ENCODE assay signal across 17 cellular contexts in the genomic region with DNA sequence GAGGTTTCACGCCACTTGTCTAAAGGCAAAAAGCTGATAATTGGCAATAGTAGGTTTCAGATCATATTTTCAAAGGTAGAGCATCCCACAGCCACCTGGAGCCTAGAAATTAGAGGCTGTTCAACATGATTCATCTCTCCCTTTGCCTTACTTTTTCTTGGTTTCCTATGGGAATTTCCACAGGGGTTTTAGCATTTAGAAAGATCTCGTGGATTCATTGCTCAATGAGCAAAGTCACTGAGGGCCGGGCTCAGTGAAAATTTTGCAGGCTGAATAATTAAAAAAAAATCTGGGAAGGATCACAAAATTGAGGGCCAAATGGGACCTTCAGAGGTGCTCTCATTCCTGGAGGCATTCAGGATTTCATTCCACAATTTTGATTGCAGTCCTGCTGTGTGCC.
A peak's percentile ranks its signal among the peaks of the same experiment; 100 is the strongest.
DNase-seq lines count a peak whose midpoint lies in the region; ATAC-seq and TF ChIP-seq lines count a peak whose summit lies in the region.
"Had no signal": no experiment of that assay in that cellular context is flagged by ENCODE, and none has a peak within 500 bp of the region (broad histone marks: within the 10 kb centered on the region; RNA-seq: fewer than 3 reads in every experiment).

No MANE protein-coding gene starts in this region.

- ATAC-seq in Right ventricle myocardium superior (ENCODE audit: poor library complexity) (peak; percentile 30), heart left ventricle (peak in 1 of 4 donors; percentile 19), gastrocnemius medialis (peak; percentile 40 to 58), GM19395 (IDR thresholded peaks at IDR 0.05; ENCODE audit: unreplicated experiment) (no peak)
- ATAC-seq in activated CD8-positive, alpha-beta memory T cell treated with anti-CD3 and anti-CD28 coated beads, Interleukin-2, amount 10 ng/mL, durations not matched to agents 7 days and 5 days = no peak
- ATAC-seq in activated naive CD4-positive, alpha-beta T cell treated with anti-CD3 and anti-CD28 coated beads, Interleukin-2, amount 50 U/mL, for 72 hours = no peak
- ATAC-seq: GM23338, Panc1 had no signal

- CTCF ChIA-PET in activated CD8-positive, alpha-beta memory T cell treated with anti-CD3 and anti-CD28 coated beads, Interleukin-2, amount 10 ng/mL, durations not matched to agents 7 days and 5 days (lab: Charles Lee) = no interaction called here

- H3K9me3 Mint-ChIP-seq in activated CD8-positive, alpha-beta memory T cell treated with anti-CD3 and anti-CD28 coated beads, Interleukin-2, amount 10 ng/mL, durations not matched to agents 7 days and 5 days (ENCODE audit: low read depth) = no peaks in the 10 kb centered on the region
- H3K9me3 Mint-ChIP-seq in activated naive CD4-positive, alpha-beta T cell treated with anti-CD3 and anti-CD28 coated beads, Interleukin-2, amount 50 U/mL, for 72 hours = no peaks in the 10 kb centered on the region
- H3K9me3 Mint-ChIP-seq: GM23338 had no signal

- H3K4me3 ChIP-seq in heart left ventricle (no peak overlapping the region), gastrocnemius medialis (no peak overlapping the region), vagina (no peak overlapping the region)
- H3K4me3 ChIP-seq: BLaER1 treated with 17β-estradiol and CSF1 and Interleukin-3, amounts not matched to agents 10 nM and 100 nM; GM23338 had no signal

- no peaks in the 10 kb centered on the region for H3K27me3 Mint-ChIP-seq in activated CD8-positive, alpha-beta memory T cell treated with anti-CD3 and anti-CD28 coated beads, Interleukin-2, amount 10 ng/mL, durations not matched to agents 7 days and 5 days

- H3K27me3 ChIP-seq in heart left ventricle (no peaks in the 10 kb centered on the region), gastrocnemius medialis (peaks cover 0 to 2% (median 0%) of the 10 kb centered on the region in 3 donors), vagina (no peaks in the 10 kb centered on the region)
- H3K27me3 ChIP-seq: BLaER1 treated with 17β-estradiol and CSF1 and Interleukin-3, amounts not matched to agents 10 nM and 100 nM had no signal

- H3K4me3 Mint-ChIP-seq in activated CD8-positive, alpha-beta memory T cell treated with anti-CD3 and anti-CD28 coated beads, Interleukin-2, amount 10 ng/mL, durations not matched to agents 7 days and 5 days = no peak overlapping the region
- H3K4me3 Mint-ChIP-seq: GM23338 had no signal

- in situ Hi-C loops in gastrocnemius medialis (cut with MboI; ENCODE audit: low sequenced_read_pairs in 4 of 4) = no loop called here

- H3K9me3 ChIP-seq in heart left ventricle (no peaks in the 10 kb centered on the region), gastrocnemius medialis (no peaks in the 10 kb centered on the region), vagina (no peaks in the 10 kb centered on the region)
- H3K9me3 ChIP-seq: BLaER1 treated with 17β-estradiol and CSF1 and Interleukin-3, amounts not matched to agents 10 nM and 100 nM had no signal

- no peaks in the 10 kb centered on the region for H3K4me1 Mint-ChIP-seq in activated CD8-positive, alpha-beta memory T cell treated with anti-CD3 and anti-CD28 coated beads, Interleukin-2, amount 10 ng/mL, durations not matched to agents 7 days and 5 days

- no peak overlapping the region for H3K27ac Mint-ChIP-seq in activated CD8-positive, alpha-beta memory T cell treated with anti-CD3 and anti-CD28 coated beads, Interleukin-2, amount 10 ng/mL, durations not matched to agents 7 days and 5 days
- H3K27ac Mint-ChIP-seq in activated naive CD4-positive, alpha-beta T cell treated with anti-CD3 and anti-CD28 coated beads, Interleukin-2, amount 50 U/mL, for 72 hours = no peak overlapping the region
- H3K27ac Mint-ChIP-seq: GM23338 had no signal

- intact Hi-C loops in Right ventricle myocardium superior (cut with DNase I) (no loop called here), cardiac septum (cut with DNase I) (no loop called here), heart left ventricle (cut with DNase I) (loop anchor here in 2 of 10 donors (5.0 to 10.0 kb wide), 3 partner anchors 194 to 224 kb away; no protein-coding TSS in a partner anchor), gastrocnemius medialis (cut with DNase I; ENCODE audit: low total_unique reads) (no loop called here), vagina (cut with DNase I) (no loop called here)

- TF ChIP-seq POLR2A in heart left ventricle (IDR thresholded peaks at IDR 0.05) = no peak
- no peak for TF ChIP-seq POLR2A in gastrocnemius medialis (IDR thresholded peaks at IDR 0.05)
- TF ChIP-seq POLR2A in vagina (IDR thresholded peaks at IDR 0.05) = no peak

- peak overlapping the region in 10 of 12 donors; percentile 42 to 78 (median 65) for H3K27ac ChIP-seq in heart left ventricle
- peak overlapping the region; percentile 52 to 68 (median 56) for H3K27ac ChIP-seq in gastrocnemius medialis
- peak overlapping the region; percentile 80 for H3K27ac ChIP-seq in vagina
- H3K27ac ChIP-seq: BLaER1 treated with 17β-estradiol and CSF1 and Interleukin-3, amounts not matched to agents 10 nM and 100 nM; KMS-11 had no signal

- TF ChIP-seq CTCF in heart left ventricle (IDR thresholded peaks at IDR 0.05) (no peak), gastrocnemius medialis (IDR thresholded peaks at IDR 0.05 in 4 of 5, conservative IDR thresholded peaks at IDR 0.05 in 1 of 5) (no peak), vagina (IDR thresholded peaks at IDR 0.05) (no peak)

- DNase-seq in Right ventricle myocardium superior (no peak), cardiac septum (ENCODE audit: low spot score) (no peak), heart left ventricle (no peak), gastrocnemius medialis (no peak), vagina (ENCODE audit: extremely low spot score in 2 of 2) (no peak)
- no peak for DNase-seq in activated CD8-positive, alpha-beta memory T cell treated with anti-CD3 and anti-CD28 coated beads, Interleukin-2, amount 10 ng/mL, durations not matched to agents 7 days and 5 days
- no peak for DNase-seq in activated naive CD4-positive, alpha-beta T cell treated with anti-CD3 and anti-CD28 coated beads, Interleukin-2, amount 50 U/mL, for 72 hours (ENCODE audit: low spot score in 2 of 2)
- DNase-seq: 8988T, DMS 273 treated with DMSO at 0.1 percent for 48 hours, NCI-H1105, NCI-H187, NCI-H446 had no signal

- peaks cover 0 to 27% (median 3%) of the 10 kb centered on the region in 12 donors for H3K4me1 ChIP-seq in heart left ventricle
- H3K4me1 ChIP-seq in gastrocnemius medialis = peaks cover 3 to 4% of the 10 kb centered on the region in 2 donors
- H3K4me1 ChIP-seq in vagina = peaks cover 51% of the 10 kb centered on the region

- WGBS in heart left ventricle, 4 donors = 82 to 95% (median 86%) methylated on average over 3 of the region's 3 CpGs

- no peaks in the 10 kb centered on the region for H3K36me3 ChIP-seq in heart left ventricle
- no peaks in the 10 kb centered on the region for H3K36me3 ChIP-seq in gastrocnemius medialis
- H3K36me3 ChIP-seq in vagina = no peaks in the 10 kb centered on the region
- H3K36me3 ChIP-seq: BLaER1 treated with 17β-estradiol and CSF1 and Interleukin-3, amounts not matched to agents 10 nM and 100 nM had no signal

- H3K36me3 Mint-ChIP-seq in activated CD8-positive, alpha-beta memory T cell treated with anti-CD3 and anti-CD28 coated beads, Interleukin-2, amount 10 ng/mL, durations not matched to agents 7 days and 5 days = no peaks in the 10 kb centered on the region
- no peaks in the 10 kb centered on the region for H3K36me3 Mint-ChIP-seq in activated naive CD4-positive, alpha-beta T cell treated with anti-CD3 and anti-CD28 coated beads, Interleukin-2, amount 50 U/mL, for 72 hours

Comparison
In these comparisons a context has a peak if more than half of its experiments do, and no peak if none do; other contexts are left out.
1. ATAC-seq: peak in Right ventricle myocardium superior (single experiment) and gastrocnemius medialis (2 of 2); none in activated CD8-positive, alpha-beta memory T cell treated with anti-CD3 and anti-CD28 coated beads, Interleukin-2, amount 10 ng/mL, durations not matched to agents 7 days and 5 days (single experiment), activated naive CD4-positive, alpha-beta T cell treated with anti-CD3 and anti-CD28 coated beads, Interleukin-2, amount 50 U/mL, for 72 hours (0 of 2) and GM19395 (single experiment).
2. Peak in every context shown above with its lines, with median percentiles within 50 percentile points of each other: H3K27ac ChIP-seq.